In the genomic region with DNA sequence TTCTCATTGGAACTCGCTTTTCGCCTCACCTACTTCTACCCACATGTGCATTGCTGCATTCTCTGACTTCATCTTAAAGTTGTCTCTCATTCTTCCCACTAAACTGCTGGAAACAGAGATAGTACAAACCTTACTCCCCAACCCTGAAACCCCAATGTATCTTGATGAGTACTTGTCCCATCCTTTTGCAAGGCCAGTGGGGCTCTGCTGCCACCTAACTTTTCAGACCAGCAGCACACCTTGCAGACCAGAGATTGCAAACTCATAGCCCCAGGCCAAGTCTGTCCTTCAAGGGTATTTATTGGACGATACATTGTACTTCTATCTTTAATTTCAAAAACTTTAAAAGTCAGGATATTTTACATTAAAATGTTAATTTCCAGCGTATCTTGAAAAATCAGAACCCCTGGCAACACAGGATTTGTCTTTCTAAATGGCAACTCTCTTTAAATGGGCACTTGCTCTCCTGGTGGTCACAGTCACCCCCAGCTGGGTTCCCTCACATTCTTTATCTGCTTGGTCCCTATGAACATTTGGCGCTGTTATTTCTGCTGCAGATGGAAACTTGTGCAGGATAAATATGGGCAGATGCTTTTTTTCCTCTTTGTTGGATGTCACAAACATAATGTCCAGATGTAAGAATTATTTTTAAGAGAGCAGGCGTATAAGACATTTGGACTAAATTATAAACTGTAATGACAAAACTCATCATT, we compare ENCODE assay signal across 9 cellular contexts.
DNase-seq lines count a peak whose midpoint lies in the region; ATAC-seq and TF ChIP-seq lines count a peak whose summit lies in the region.
"Had no signal": no experiment of that assay in that cellular context is flagged by ENCODE, and none has a peak within 500 bp of the region (broad histone marks: within the 10 kb centered on the region; RNA-seq: fewer than 3 reads in every experiment).

No MANE protein-coding gene starts in this region.

- no CpG with 5 or more reads among the region's 6 CpGs for WGBS in trophoblast cell (ENCODE audit: extremely low coverage, insufficient coverage, insufficient read length)

- no peaks in the 10 kb centered on the region for H3K4me1 ChIP-seq in trophoblast cell (ENCODE audit: control insufficient read depth in 1 of 2, insufficient read depth in 2 of 2, low read length in 2 of 2)

- no peak overlapping the region for H3K27ac Mint-ChIP-seq in osteocyte (ENCODE audit: unreplicated experiment)
- H3K27ac Mint-ChIP-seq: effector memory CD8-positive, alpha-beta T cell had no signal

- no peak overlapping the region for H4K12ac ChIP-seq in trophoblast cell (ENCODE audit: low read depth, low read length)

- no peak overlapping the region for H3K27ac ChIP-seq in brain microvascular endothelial cell
- no peak overlapping the region for H3K27ac ChIP-seq in trophoblast cell (ENCODE audit: low read depth, low read length)

- H3K4me2 ChIP-seq in trophoblast cell (ENCODE audit: low read length) = no peak overlapping the region

- H2AFZ ChIP-seq in trophoblast cell (ENCODE audit: insufficient read depth, low read length, poor library complexity) = no peak overlapping the region

- H3K23ac ChIP-seq in trophoblast cell (ENCODE audit: low read length) = no peak overlapping the region

- H3K36me3 ChIP-seq in brain microvascular endothelial cell (replicated peaks) (no peaks in the 10 kb centered on the region), trophoblast cell (ENCODE audit: control insufficient read depth in 1 of 2, insufficient read depth in 2 of 2, low read length in 2 of 2) (no peaks in the 10 kb centered on the region)

- no peak overlapping the region for H2BK5ac ChIP-seq in trophoblast cell (ENCODE audit: low read depth, low read length, poor library complexity)

- peak; percentile 81 for TF ChIP-seq CTCF in brain microvascular endothelial cell (IDR thresholded peaks at IDR 0.05; ENCODE audit: low read depth, low read length, missing control alignments)
- TF ChIP-seq CTCF in osteocyte (IDR thresholded peaks at IDR 0.05) = no peak

- in situ Hi-C loops in brain microvascular endothelial cell (cut with HindIII; ENCODE audit: low pct_ligation_motif_present, low sequenced_read_pairs) = no loop called here

- H3K36me3 Mint-ChIP-seq in osteocyte (ENCODE audit: unreplicated experiment) = no peaks in the 10 kb centered on the region

- H3K9ac ChIP-seq in trophoblast cell (ENCODE audit: low read length) = no peak overlapping the region

- no peaks in the 10 kb centered on the region for H3K4me1 Mint-ChIP-seq in osteocyte (ENCODE audit: unreplicated experiment)

- no peak overlapping the region for H4K91ac ChIP-seq in trophoblast cell (ENCODE audit: low read depth, low read length)

- no peak overlapping the region for H2BK12ac ChIP-seq in trophoblast cell (ENCODE audit: low read length)

- H3K79me1 ChIP-seq in trophoblast cell (ENCODE audit: low read length) = no peaks in the 10 kb centered on the region

- no peak overlapping the region for H3K4me3 Mint-ChIP-seq in osteocyte (ENCODE audit: unreplicated experiment)
- H3K4me3 Mint-ChIP-seq: effector memory CD8-positive, alpha-beta T cell had no signal

- DNase-seq in activated CD4-positive, alpha-beta T cell treated with anti-CD3 and anti-CD28 coated beads for 48 hours = peak; percentile 41
- no peak for DNase-seq in activated CD4-positive, alpha-beta T cell treated with anti-CD3 and anti-CD28 coated beads, Interleukin-2, amount 50 U/mL, for 1 hour
- peak; percentile 25 for DNase-seq in HT1080 (ENCODE audit: low read depth)
- DNase-seq in brain microvascular endothelial cell = peak; percentile 30
- DNase-seq in trophoblast cell = peak; percentile 13 to 72
- no peak for DNase-seq in osteocyte (ENCODE audit: extremely low spot score, unreplicated experiment)
- DNase-seq in GDM1 (lab: John Stamatoyannopoulos, UW) = no peak
- DNase-seq: effector memory CD8-positive, alpha-beta T cell had no signal

- H3K9me3 Mint-ChIP-seq in osteocyte (ENCODE audit: unreplicated experiment) = peaks cover 16% of the 10 kb centered on the region

- no peaks in the 10 kb centered on the region for H3K79me2 ChIP-seq in trophoblast cell (ENCODE audit: control insufficient read depth, insufficient read depth, low read length, poor library complexity)

- H3K4ac ChIP-seq in trophoblast cell (ENCODE audit: low read depth, low read length) = no peak overlapping the region

- H3K14ac ChIP-seq in trophoblast cell (ENCODE audit: low read length) = no peak overlapping the region

- H2AK5ac ChIP-seq in trophoblast cell (ENCODE audit: low read length) = no peak overlapping the region

- H3K9me3 ChIP-seq in trophoblast cell (ENCODE audit: insufficient read depth, low read depth, low read length) = no peaks in the 10 kb centered on the region

- H3K27me3 Mint-ChIP-seq in osteocyte (ENCODE audit: unreplicated experiment) = no peaks in the 10 kb centered on the region

- no peak overlapping the region for H2BK120ac ChIP-seq in trophoblast cell (ENCODE audit: insufficient read depth, low read length, poor library complexity)

- ATAC-seq in HG03175 (IDR thresholded peaks at IDR 0.05; ENCODE audit: unreplicated experiment) = no peak
- ATAC-seq: effector memory CD8-positive, alpha-beta T cell had no signal

- no peak overlapping the region for H3K4me3 ChIP-seq in brain microvascular endothelial cell (ENCODE audit: low read depth, low read length)
- H3K4me3 ChIP-seq in trophoblast cell (ENCODE audit: low read depth, low read length) = no peak overlapping the region

- no peak overlapping the region for H4K8ac ChIP-seq in trophoblast cell (ENCODE audit: low read depth, low read length)

- H3K27me3 ChIP-seq in brain microvascular endothelial cell (replicated peaks) (no peaks in the 10 kb centered on the region), trophoblast cell (ENCODE audit: insufficient read depth, low read length) (no peaks in the 10 kb centered on the region)

- H3K18ac ChIP-seq in trophoblast cell (ENCODE audit: low read length) = no peak overlapping the region

Comparison
In these comparisons a context has a peak if more than half of its experiments do, and no peak if none do; other contexts are left out.
1. DNase-seq: peak in activated CD4-positive, alpha-beta T cell treated with anti-CD3 and anti-CD28 coated beads for 48 hours (single experiment), HT1080 (single experiment), brain microvascular endothelial cell (single experiment) and trophoblast cell (2 of 2); none in activated CD4-positive, alpha-beta T cell treated with anti-CD3 and anti-CD28 coated beads, Interleukin-2, amount 50 U/mL, for 1 hour (single experiment), osteocyte (single experiment) and GDM1 (single experiment).